ENCODE assay signal across 1 cellular context in the genomic region with DNA sequence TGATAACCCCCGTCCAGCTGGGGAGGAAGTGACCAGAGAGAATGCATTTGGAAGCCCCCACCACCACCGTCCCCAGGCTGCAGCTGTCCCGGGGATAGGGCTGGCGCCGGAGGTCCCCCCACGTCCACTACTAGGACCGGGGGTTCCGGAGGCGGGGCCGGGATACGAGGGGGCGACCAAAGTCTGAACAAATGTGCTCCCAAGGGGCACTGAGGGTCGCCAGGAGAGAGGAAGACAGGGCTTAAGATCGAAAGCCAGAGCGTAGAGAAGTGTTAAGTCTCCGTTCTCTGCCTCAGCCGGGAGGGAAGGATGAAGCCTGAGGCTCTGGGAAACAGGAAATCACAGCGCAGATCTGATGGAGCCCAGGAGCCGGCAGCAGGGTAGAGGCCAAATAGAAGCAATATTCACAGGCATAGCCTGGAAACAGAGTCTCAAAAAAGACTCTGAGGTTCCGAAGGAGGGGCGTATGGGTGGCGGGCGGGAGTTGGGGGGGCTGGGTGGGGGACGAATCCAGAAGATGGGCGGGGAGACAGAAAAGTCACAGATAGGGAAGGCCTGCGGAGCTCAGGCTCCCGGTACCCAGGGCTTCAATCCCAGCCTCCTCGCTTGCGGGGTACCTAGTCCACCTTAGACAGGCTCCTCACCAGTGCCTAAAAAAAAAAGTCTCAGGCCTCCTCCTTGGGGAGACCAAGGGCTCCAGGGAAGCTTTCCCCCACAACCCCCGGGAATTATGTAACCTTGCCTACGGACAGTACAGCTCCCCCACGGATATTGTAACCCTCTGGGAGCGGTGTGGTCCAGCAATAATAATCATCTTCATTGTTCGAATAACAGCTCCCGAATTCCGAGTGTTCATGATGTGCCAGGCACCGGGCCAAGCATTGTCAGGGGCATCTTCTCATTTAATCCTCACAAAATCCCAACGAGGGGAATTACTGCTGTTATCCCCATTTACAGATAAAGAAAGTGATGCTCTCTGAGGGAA.
TF ChIP-seq lines count a peak whose summit lies in the region.

No MANE protein-coding gene starts in this region.

TF ChIP-seq in PFSK-1, 5 proteins besides CTCF, POLR2A, EP300 and RAD21 (continued from another document):
- TF ChIP-seq, protein P1, sequence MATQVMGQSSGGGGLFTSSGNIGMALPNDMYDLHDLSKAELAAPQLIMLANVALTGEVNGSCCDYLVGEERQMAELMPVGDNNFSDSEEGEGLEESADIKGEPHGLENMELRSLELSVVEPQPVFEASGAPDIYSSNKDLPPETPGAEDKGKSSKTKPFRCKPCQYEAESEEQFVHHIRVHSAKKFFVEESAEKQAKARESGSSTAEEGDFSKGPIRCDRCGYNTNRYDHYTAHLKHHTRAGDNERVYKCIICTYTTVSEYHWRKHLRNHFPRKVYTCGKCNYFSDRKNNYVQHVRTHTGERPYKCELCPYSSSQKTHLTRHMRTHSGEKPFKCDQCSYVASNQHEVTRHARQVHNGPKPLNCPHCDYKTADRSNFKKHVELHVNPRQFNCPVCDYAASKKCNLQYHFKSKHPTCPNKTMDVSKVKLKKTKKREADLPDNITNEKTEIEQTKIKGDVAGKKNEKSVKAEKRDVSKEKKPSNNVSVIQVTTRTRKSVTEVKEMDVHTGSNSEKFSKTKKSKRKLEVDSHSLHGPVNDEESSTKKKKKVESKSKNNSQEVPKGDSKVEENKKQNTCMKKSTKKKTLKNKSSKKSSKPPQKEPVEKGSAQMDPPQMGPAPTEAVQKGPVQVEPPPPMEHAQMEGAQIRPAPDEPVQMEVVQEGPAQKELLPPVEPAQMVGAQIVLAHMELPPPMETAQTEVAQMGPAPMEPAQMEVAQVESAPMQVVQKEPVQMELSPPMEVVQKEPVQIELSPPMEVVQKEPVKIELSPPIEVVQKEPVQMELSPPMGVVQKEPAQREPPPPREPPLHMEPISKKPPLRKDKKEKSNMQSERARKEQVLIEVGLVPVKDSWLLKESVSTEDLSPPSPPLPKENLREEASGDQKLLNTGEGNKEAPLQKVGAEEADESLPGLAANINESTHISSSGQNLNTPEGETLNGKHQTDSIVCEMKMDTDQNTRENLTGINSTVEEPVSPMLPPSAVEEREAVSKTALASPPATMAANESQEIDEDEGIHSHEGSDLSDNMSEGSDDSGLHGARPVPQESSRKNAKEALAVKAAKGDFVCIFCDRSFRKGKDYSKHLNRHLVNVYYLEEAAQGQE (IDR thresholded peaks at IDR 0.05; ENCODE audit: insufficient read depth in 1 of 2, low read depth in 2 of 2, low read length in 2 of 2), result peak in 1 of 2 experiments; percentile 55; a peak in 1 of 4 replicates
